Comparison of ENCODE assay signal across 1 cellular context in genomic region chr9:4297795-4298254, GRCh38.
TF ChIP-seq lines count a peak whose summit lies in the region.

No MANE protein-coding gene starts in this region.

TF ChIP-seq in HepG2, 621 proteins besides CTCF, POLR2A, EP300 and RAD21 (continued from another document and continues in another):
- TF ChIP-seq SNAPC4 (CRISPR knock-in tag; IDR thresholded peaks at IDR 0.05) = no peak
- no peak for TF ChIP-seq EED (CRISPR knock-in tag; IDR thresholded peaks at IDR 0.05)
- TF ChIP-seq IKZF1 (IDR thresholded peaks at IDR 0.05) = no peak
- TF ChIP-seq DZIP1 (CRISPR knock-in tag; IDR thresholded peaks at IDR 0.05) = no peak
- TF ChIP-seq SOX6 (IDR thresholded peaks at IDR 0.05) = no peak
- TF ChIP-seq SOX6 (CRISPR knock-in tag; IDR thresholded peaks at IDR 0.05) = 0 out of 2 replicates have a peak, but pooled peaks have one; percentile 13
- no peak; the same call in 1 of the 2 replicates for TF ChIP-seq ZNF761 (CRISPR knock-in tag; conservative IDR thresholded peaks at IDR 0.05)
- no peak for TF ChIP-seq MIER2 (CRISPR knock-in tag; IDR thresholded peaks at IDR 0.05)
- TF ChIP-seq ELK4 (CRISPR knock-in tag; IDR thresholded peaks at IDR 0.05; ENCODE audit: borderline replicate concordance) = no peak
- 0 out of 2 replicates have a peak, but pooled peaks have one; percentile 6 for TF ChIP-seq ZNF580 (CRISPR knock-in tag; IDR thresholded peaks at IDR 0.05; ENCODE audit: borderline replicate concordance, low read depth)
- no peak for TF ChIP-seq AGO2 (optimal IDR thresholded peaks at IDR 0.05; ENCODE audit: low read depth, low read length)
- no peak for TF ChIP-seq ZNF549 (CRISPR knock-in tag; IDR thresholded peaks at IDR 0.05)
- TF ChIP-seq NR2C2 (CRISPR knock-in tag; IDR thresholded peaks at IDR 0.05; ENCODE audit: borderline replicate concordance) = no peak
- peak; percentile 33; the same call in 1 of the 2 replicates for TF ChIP-seq MYC (CRISPR knock-in tag; IDR thresholded peaks at IDR 0.05; ENCODE audit: borderline replicate concordance)
- TF ChIP-seq CBX1 (IDR thresholded peaks at IDR 0.05; ENCODE audit: low read depth) = peak; percentile 12
- TF ChIP-seq ZIK1 (CRISPR knock-in tag; IDR thresholded peaks at IDR 0.05; ENCODE audit: borderline replicate concordance, low read depth) = no peak
- no peak for TF ChIP-seq ZNF615 (CRISPR knock-in tag; IDR thresholded peaks at IDR 0.05; ENCODE audit: borderline replicate concordance)
- TF ChIP-seq MEIS1 (CRISPR knock-in tag; IDR thresholded peaks at IDR 0.05; ENCODE audit: borderline replicate concordance) = no peak
- no peak for TF ChIP-seq CENPT (CRISPR knock-in tag; IDR thresholded peaks at IDR 0.05; ENCODE audit: low read depth)
- peak; percentile 14; the same call in 1 of the 2 replicates for TF ChIP-seq SAP130 (CRISPR knock-in tag; IDR thresholded peaks at IDR 0.05; ENCODE audit: low read depth)
- TF ChIP-seq ETV5 (CRISPR knock-in tag; IDR thresholded peaks at IDR 0.05; ENCODE audit: borderline replicate concordance) = peak; percentile 47; the same call in 1 of the 2 replicates
- no peak for TF ChIP-seq HNRNPUL1 (IDR thresholded peaks at IDR 0.05; ENCODE audit: low read depth, low read length)
- no peak for TF ChIP-seq SIN3A (IDR thresholded peaks at IDR 0.05; ENCODE audit: borderline replicate concordance, low read depth, low read length)
- TF ChIP-seq EEA1 (CRISPR knock-in tag; IDR thresholded peaks at IDR 0.05; ENCODE audit: borderline replicate concordance) = no peak
- TF ChIP-seq ZFYVE20 (CRISPR knock-in tag; IDR thresholded peaks at IDR 0.05; ENCODE audit: borderline replicate concordance, low read depth) = no peak
- TF ChIP-seq ZGPAT (CRISPR knock-in tag; IDR thresholded peaks at IDR 0.05) = peak; percentile 26; the same call in 1 of the 2 replicates
- no peak for TF ChIP-seq ZNF850 (CRISPR knock-in tag; conservative IDR thresholded peaks at IDR 0.05)
- TF ChIP-seq ARID4A (CRISPR knock-in tag; IDR thresholded peaks at IDR 0.05; ENCODE audit: borderline replicate concordance) = peak; percentile 39; the same call in 1 of the 2 replicates
- TF ChIP-seq HDAC2 (CRISPR knock-in tag; IDR thresholded peaks at IDR 0.05) = peak; percentile 30; the same call in 1 of the 2 replicates
- TF ChIP-seq ZNF12 (CRISPR knock-in tag; IDR thresholded peaks at IDR 0.05) = 0 out of 2 replicates have a peak, but pooled peaks have one; percentile 12
- TF ChIP-seq GABPB1 (CRISPR knock-in tag; IDR thresholded peaks at IDR 0.05) = peak; percentile 84
- no peak for TF ChIP-seq NFE2 (CRISPR knock-in tag; IDR thresholded peaks at IDR 0.05)
- no peak for TF ChIP-seq NR3C1 (CRISPR knock-in tag; IDR thresholded peaks at IDR 0.05)
- TF ChIP-seq TRIM22 (IDR thresholded peaks at IDR 0.05) = no peak
- TF ChIP-seq ZNF207 (IDR thresholded peaks at IDR 0.05; ENCODE audit: borderline replicate concordance) = no peak
- TF ChIP-seq SRY (CRISPR knock-in tag; IDR thresholded peaks at IDR 0.05) = peak; percentile 52; the same call in 1 of the 2 replicates
- no peak for TF ChIP-seq TIGD3 (CRISPR knock-in tag; IDR thresholded peaks at IDR 0.05; ENCODE audit: borderline replicate concordance)
- TF ChIP-seq ZMAT3 (CRISPR knock-in tag; conservative IDR thresholded peaks at IDR 0.05) = 0 out of 2 replicates have a peak, but pooled peaks have one; percentile 57
- TF ChIP-seq ZNF263 (CRISPR knock-in tag; IDR thresholded peaks at IDR 0.05) = 0 out of 2 replicates have a peak, but pooled peaks have one; percentile 5
- no peak for TF ChIP-seq ZNF138 (CRISPR knock-in tag; IDR thresholded peaks at IDR 0.05; ENCODE audit: low read depth)
- TF ChIP-seq MTA1 (CRISPR knock-in tag; IDR thresholded peaks at IDR 0.05; ENCODE audit: borderline replicate concordance) = peak; percentile 68; the same call in 1 of the 2 replicates
- TF ChIP-seq ZBTB7A (CRISPR knock-in tag; IDR thresholded peaks at IDR 0.05) = 0 out of 2 replicates have a peak, but pooled peaks have one; percentile 38
- peak; percentile 40; the same call in 1 of the 2 replicates for TF ChIP-seq SPEN (CRISPR knock-in tag; IDR thresholded peaks at IDR 0.05; ENCODE audit: low read depth)
- TF ChIP-seq ZNF317 (CRISPR knock-in tag; IDR thresholded peaks at IDR 0.05) = no peak
- peak; percentile 62; the same call in 1 of the 2 replicates for TF ChIP-seq ZSCAN31 (CRISPR knock-in tag; IDR thresholded peaks at IDR 0.05; ENCODE audit: low read depth)
